Comparison of ENCODE assay signal across 21 cellular contexts in the genomic region with DNA sequence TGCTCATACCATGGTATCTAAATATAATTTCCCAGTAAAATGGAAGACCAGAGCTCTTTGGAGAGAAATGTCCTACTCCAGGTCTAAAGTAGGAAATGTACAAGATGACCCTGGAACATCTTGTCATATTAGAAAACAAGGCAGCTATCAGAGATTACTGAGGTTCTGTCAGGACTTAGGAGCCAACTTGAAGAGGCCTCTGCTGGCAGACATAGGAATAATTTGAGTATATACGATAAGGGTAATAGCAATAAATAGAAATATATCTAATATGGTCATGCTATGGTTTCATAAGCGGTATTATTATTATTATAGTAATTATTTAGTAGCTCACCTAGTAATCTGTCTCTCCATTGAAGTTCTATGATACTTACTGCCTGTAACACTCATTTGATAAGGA.
"Had no signal": no experiment of that assay in that cellular context is flagged by ENCODE, and none has a peak within 500 bp of the region (broad histone marks: within the 10 kb centered on the region; RNA-seq: fewer than 3 reads in every experiment).

No MANE protein-coding gene starts in this region.

- H3K36me3 ChIP-seq: cardiac muscle cell, left ventricle myocardium inferior, right lobe of liver, thoracic aorta had no signal

- H3K79me2 ChIP-seq: hepatocyte had no signal

- H2AFZ ChIP-seq: hepatocyte had no signal

- H3K4me3 ChIP-seq: cardiac muscle cell, hepatocyte, left ventricle myocardium inferior, right lobe of liver, skin epidermis, thoracic aorta had no signal

- H3K27ac ChIP-seq: cardiac muscle cell, hepatocyte, left ventricle myocardium inferior, right lobe of liver, skin epidermis, thoracic aorta had no signal

- DNase-seq: activated CD4-positive, alpha-beta memory T cell treated with anti-CD3 and anti-CD28 coated beads for 36 hours; activated CD4-positive, alpha-beta T cell treated with anti-CD3 and anti-CD28 coated beads for 4 hours; activated CD4-positive, CD25-positive, alpha-beta regulatory T cell; activated effector memory CD4-positive, alpha-beta T cell treated with Interleukin-2 at 50 U/mL for 16 hours; activated naive CD4-positive, alpha-beta T cell treated with anti-CD3 and anti-CD28 coated beads for 36 hours; activated naive CD8-positive, alpha-beta T cell treated with anti-CD3 and anti-CD28 coated beads, Interleukin-2, amount 10 ng/mL, durations not matched to agents 7 days and 5 days; activated T-cell treated with anti-CD3 and anti-CD28 coated beads, Interleukin-2, amount 50 U/mL, for 72 hours; effector CD4-positive, alpha-beta T cell; glutamatergic neuron; left ventricle myocardium inferior; naive thymus-derived CD4-positive, alpha-beta T cell; occipital lobe; right lobe of liver; stimulated activated CD4-positive, alpha-beta T cell treated with anti-CD3 and anti-CD28 coated beads, Interleukin-1b, Interleukin-23, amount 100 ng/mL, for 48 hours; T-helper 17 cell had no signal

- ATAC-seq: activated T-cell treated with anti-CD3 and anti-CD28 coated beads, Interleukin-2, amount 50 U/mL, for 72 hours; esophagus mucosa; naive thymus-derived CD4-positive, alpha-beta T cell; right lobe of liver; stimulated activated effector memory CD8-positive, alpha-beta T cell treated with anti-CD3 and anti-CD28 coated beads, Interleukin-12 subunit alpha, Interleukin-12 subunit beta, amount 100 ng/mL, for 72 hours; T-helper 17 cell had no signal

- H3K4me2 ChIP-seq: hepatocyte had no signal

- H3K9me3 ChIP-seq: right lobe of liver, thoracic aorta had no signal

- H3K27me3 ChIP-seq: cardiac muscle cell, hepatocyte, right lobe of liver had no signal

- H3K4me1 ChIP-seq: left ventricle myocardium inferior, right lobe of liver had no signal
